12 cellular contexts compared by ENCODE assay signal in the genomic region with DNA sequence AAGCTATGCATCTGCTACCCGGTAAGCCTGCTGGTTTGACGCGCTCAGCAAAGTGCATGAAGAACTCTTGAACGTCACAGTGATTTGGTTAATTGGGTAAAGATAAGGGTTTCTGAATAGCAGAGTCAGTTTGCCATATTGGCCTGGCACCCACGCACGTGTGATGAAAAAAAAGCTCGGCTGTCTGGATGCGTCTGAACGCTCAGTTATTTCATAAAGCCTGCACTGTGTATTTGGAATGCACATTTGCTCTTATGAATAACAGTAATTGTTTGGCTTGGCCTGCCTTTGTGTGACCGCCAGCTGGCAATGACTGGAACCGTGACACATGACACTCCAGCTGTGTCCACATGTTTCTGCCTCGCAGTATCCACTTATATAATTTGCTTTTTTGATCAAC.
DNase-seq lines count a peak whose midpoint lies in the region; ATAC-seq, FAIRE-seq and TF ChIP-seq lines count a peak whose summit lies in the region.
"Had no signal": no experiment of that assay in that cellular context is flagged by ENCODE, and none has a peak within 500 bp of the region (broad histone marks: within the 10 kb centered on the region; RNA-seq: fewer than 3 reads in every experiment).

No MANE protein-coding gene starts in this region.

- H3K4me3 ChIP-seq in fibroblast of pulmonary artery (replicated peaks; ENCODE audit: low read depth, low read length) (no peak overlapping the region), pancreas (no peak overlapping the region), Caco-2 (ENCODE audit: low read depth, low read length) (no peak overlapping the region)
- H3K4me3 ChIP-seq: esophagus squamous epithelium, neural progenitor cell had no signal

- H3K36me3 Mint-ChIP-seq in activated naive CD4-positive, alpha-beta T cell treated with anti-CD3 and anti-CD28 coated beads for 36 hours (ENCODE audit: low read depth): no peaks in the 10 kb centered on the region
- no peaks in the 10 kb centered on the region for H3K36me3 Mint-ChIP-seq in Caco-2 (ENCODE audit: insufficient read depth, unreplicated experiment)
- H3K36me3 Mint-ChIP-seq: neural progenitor cell had no signal

- H3K4me3 Mint-ChIP-seq in activated naive CD4-positive, alpha-beta T cell treated with anti-CD3 and anti-CD28 coated beads for 36 hours: no peak overlapping the region
- H3K4me3 Mint-ChIP-seq in Caco-2 (ENCODE audit: unreplicated experiment): no peak overlapping the region
- H3K4me3 Mint-ChIP-seq: neural progenitor cell had no signal

- no peaks in the 10 kb centered on the region for H3K36me3 ChIP-seq in pancreas
- no peaks in the 10 kb centered on the region for H3K36me3 ChIP-seq in Caco-2 (ENCODE audit: control insufficient read depth, insufficient read depth, low read length)
- H3K36me3 ChIP-seq: esophagus squamous epithelium, neural progenitor cell had no signal

- H3K4me1 Mint-ChIP-seq in activated naive CD4-positive, alpha-beta T cell treated with anti-CD3 and anti-CD28 coated beads for 36 hours (ENCODE audit: low read depth): no peaks in the 10 kb centered on the region
- no peaks in the 10 kb centered on the region for H3K4me1 Mint-ChIP-seq in Caco-2 (ENCODE audit: low read depth, unreplicated experiment)

- intact Hi-C loops in pancreas (cut with DNase I) (no loop called here), Caco-2 (cut with micrococcal nuclease; ENCODE audit: unreplicated experiment) (no loop called here)
- intact Hi-C loops in activated naive CD4-positive, alpha-beta T cell treated with anti-CD3 and anti-CD28 coated beads for 36 hours (cut with micrococcal nuclease): no loop called here

- TF ChIP-seq CTCF in fibroblast of pulmonary artery (IDR thresholded peaks at IDR 0.05; ENCODE audit: low read length, missing control alignments) (no peak), pancreas (IDR thresholded peaks at IDR 0.05) (no peak), Caco-2 (IDR thresholded peaks at IDR 0.05; ENCODE audit: insufficient read depth in 1 of 2, low read depth in 1 of 2, low read length in 1 of 2, severe bottlenecking in 1 of 2, unreplicated experiment in 1 of 2) (no peak)

- no peaks in the 10 kb centered on the region for H3K9me3 ChIP-seq in pancreas
- no peaks in the 10 kb centered on the region for H3K9me3 ChIP-seq in Caco-2
- H3K9me3 ChIP-seq: esophagus squamous epithelium had no signal

- H3K27ac Mint-ChIP-seq in activated naive CD4-positive, alpha-beta T cell treated with anti-CD3 and anti-CD28 coated beads for 36 hours: no peak overlapping the region
- H3K27ac Mint-ChIP-seq in Caco-2 (ENCODE audit: unreplicated experiment): no peak overlapping the region
- H3K27ac Mint-ChIP-seq: neural progenitor cell had no signal

- WGBS in pancreas, 2 donors: 17% methylated on average over 12 of the region's 12 CpGs

- POLR2A ChIA-PET in Caco-2 (lab: Charles Lee): no interaction called here

- ATAC-seq in pancreas: peak; percentile 73 to 91 (median 84)
- no peak for ATAC-seq in GM21515 (IDR thresholded peaks at IDR 0.05; ENCODE audit: unreplicated experiment)

- no peak overlapping the region for H3K27ac ChIP-seq in pancreas
- H3K27ac ChIP-seq: C4-2B, neural progenitor cell had no signal

- H3K27me3 Mint-ChIP-seq in activated naive CD4-positive, alpha-beta T cell treated with anti-CD3 and anti-CD28 coated beads for 36 hours (ENCODE audit: low read depth): no peaks in the 10 kb centered on the region
- H3K27me3 Mint-ChIP-seq in Caco-2 (ENCODE audit: insufficient read depth, unreplicated experiment): peaks cover 5% of the 10 kb centered on the region

- in situ Hi-C loops in G401 (cut with HindIII; ENCODE audit: low sequenced_read_pairs): no loop called here

- H3K4me1 ChIP-seq in pancreas: peaks cover 4 to 11% (median 5%) of the 10 kb centered on the region in 3 donors
- H3K4me1 ChIP-seq in Caco-2: no peaks in the 10 kb centered on the region
- H3K4me1 ChIP-seq: neural progenitor cell had no signal

- CTCF ChIA-PET in activated naive CD4-positive, alpha-beta T cell treated with anti-CD3 and anti-CD28 coated beads for 36 hours (lab: Charles Lee): no interaction called here
- CTCF ChIA-PET in Caco-2 (lab: Charles Lee): no interaction called here

- no TSS peak for BruUV-seq in Caco-2 (replicated peaks; lab: Mats Ljungman, UMichigan)

- H3K9me3 Mint-ChIP-seq in activated naive CD4-positive, alpha-beta T cell treated with anti-CD3 and anti-CD28 coated beads for 36 hours: no peaks in the 10 kb centered on the region
- H3K9me3 Mint-ChIP-seq in Caco-2 (ENCODE audit: unreplicated experiment): peaks cover 12% of the 10 kb centered on the region

- H3K27me3 ChIP-seq in pancreas (no peaks in the 10 kb centered on the region), Caco-2 (replicated peaks; ENCODE audit: control insufficient read depth, insufficient read depth, low read length) (no peaks in the 10 kb centered on the region)
- H3K27me3 ChIP-seq: esophagus squamous epithelium, neural progenitor cell had no signal

- no peak for FAIRE-seq in pancreas (lab: Jason Lieb, UNC)

- DNase-seq in DMS53 (lab: John Stamatoyannopoulos, UW): peak; percentile 92
- peak; percentile 71 for DNase-seq in NCI-H510A treated with DMSO at 0.1 percent for 48 hours (lab: John Stamatoyannopoulos, UW)
- peak; percentile 4 for DNase-seq in fibroblast of pulmonary artery (ENCODE audit: low read depth)
- peak in 4 of 6 donors; percentile 24 to 64 (median 59) for DNase-seq in pancreas
- DNase-seq in G401 (ENCODE audit: low spot score): no peak
- no peak for DNase-seq in activated naive CD4-positive, alpha-beta T cell treated with anti-CD3 and anti-CD28 coated beads for 36 hours
- DNase-seq in Caco-2: no peak
- DNase-seq: esophagus squamous epithelium, NCI-H2171 treated with DMSO at 0.1 percent for 48 hours had no signal

Comparison
In these comparisons a context has a peak if more than half of its experiments do, and no peak if none do; other contexts are left out.
1. DNase-seq: peak in DMS53 (single experiment), NCI-H510A treated with DMSO at 0.1 percent for 48 hours (single experiment), fibroblast of pulmonary artery (single experiment) and pancreas (4 of 6); none in G401 (single experiment), activated naive CD4-positive, alpha-beta T cell treated with anti-CD3 and anti-CD28 coated beads for 36 hours (single experiment) and Caco-2 (0 of 2).